ENCODE assay signal across 7 cellular contexts in the genomic region with DNA sequence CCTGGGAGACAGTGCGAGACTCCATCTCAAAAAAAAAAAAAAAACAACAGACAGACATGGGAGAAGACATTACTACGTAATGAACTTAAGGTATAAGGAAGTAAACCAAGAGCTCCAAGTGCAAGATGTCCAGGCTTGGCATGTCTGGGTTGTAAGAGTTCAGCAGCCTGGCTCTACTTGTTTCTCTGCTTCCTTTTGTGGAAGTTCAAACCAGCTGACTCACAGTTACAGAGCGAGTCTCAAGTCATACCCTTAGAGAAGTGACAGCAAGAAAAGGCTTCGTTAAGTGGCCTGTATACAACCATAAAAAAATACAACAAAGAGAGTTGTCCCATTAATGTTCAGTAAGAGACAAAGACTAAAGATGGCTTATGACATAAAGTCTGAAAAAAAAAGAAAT. TPM values are rescaled to one million over a fixed set of nuclear protein-coding genes. Genes with fewer than 3 reads are reported as not detected.
DNase-seq lines count a peak whose midpoint lies in the region; ATAC-seq, FAIRE-seq and TF ChIP-seq lines count a peak whose summit lies in the region.

No MANE protein-coding gene starts in this region.

- H3K4me1 ChIP-seq in KMS-11 (ENCODE audit: low read depth, poor library complexity, severe bottlenecking): peaks cover 28% of the 10 kb centered on the region
- peaks cover 0 to 22% (median 10%) of the 10 kb centered on the region in 12 donors for H3K4me1 ChIP-seq in heart left ventricle
- H3K4me1 ChIP-seq in small intestine (ENCODE audit: control insufficient read depth in 2 of 2, insufficient read depth in 1 of 2, low read depth in 1 of 2, low read length in 1 of 2): no peaks in the 10 kb centered on the region

- H3K4me2 ChIP-seq in KMS-11: peak overlapping the region; percentile 73

- whole genome bisulfite sequencing in heart left ventricle, 4 donors: 73 to 79% (median 77%) methylated on average over 4 of the region's 4 CpGs
- 73 to 91% (median 90%) methylated on average over 4 of the region's 4 CpGs for WGBS in small intestine, 3 donors

- TF ChIP-seq CTCF in KMS-11 (conservative IDR thresholded peaks at IDR 0.05; ENCODE audit: low read depth, low read length) (no peak), WTC11 (IDR thresholded peaks at IDR 0.05) (no peak), heart left ventricle (IDR thresholded peaks at IDR 0.05) (no peak)

- H3K27me3 ChIP-seq in KMS-11 (ENCODE audit: insufficient read depth, low read depth): no peaks in the 10 kb centered on the region
- no peaks in the 10 kb centered on the region for H3K27me3 ChIP-seq in heart left ventricle
- no peaks in the 10 kb centered on the region for H3K27me3 ChIP-seq in small intestine (ENCODE audit: control insufficient read depth in 2 of 2, insufficient read depth in 2 of 2, low read length in 2 of 2)

- no peak for FAIRE-seq in small intestine (lab: Jason Lieb, UNC)

- no peaks in the 10 kb centered on the region for H3K9me3 ChIP-seq in heart left ventricle
- no peaks in the 10 kb centered on the region for H3K9me3 ChIP-seq in small intestine (ENCODE audit: control insufficient read depth, low read depth)

- H3K4me3 ChIP-seq in KMS-11 (IDR thresholded peaks at IDR 0.05; ENCODE audit: insufficient read depth, low read depth, low read length): no peak overlapping the region
- H3K4me3 ChIP-seq in heart left ventricle: peak overlapping the region in 8 of 12 donors; percentile 67 to 97 (median 83)
- H3K4me3 ChIP-seq in small intestine (ENCODE audit: low read depth in 1 of 2, low read length in 2 of 2): no peak overlapping the region

- H3K36me3 Mint-ChIP-seq in WTC11: peaks cover 50% of the 10 kb centered on the region

- TF ChIP-seq POLR2A in heart left ventricle (IDR thresholded peaks at IDR 0.05): no peak

- H3K27ac ChIP-seq in KMS-11 (no peak overlapping the region), heart left ventricle (peak overlapping the region in 10 of 12 donors; percentile 87 to 95 (median 93)), small intestine (ENCODE audit: low read depth in 1 of 2, low read length in 1 of 2) (no peak overlapping the region)

- peaks cover 7% of the 10 kb centered on the region; the same call in 1 of the 2 replicates for H3K79me2 ChIP-seq in KMS-11 (ENCODE audit: insufficient read depth, low read depth)

- ATAC-seq in WTC11: no peak
- ATAC-seq in heart left ventricle: peak in 3 of 4 donors; percentile 13 to 39 (median 14)
- ATAC-seq in HG02840 (IDR thresholded peaks at IDR 0.05; ENCODE audit: low FRiP score, unreplicated experiment): no peak
- no peak for ATAC-seq in GM18868 (IDR thresholded peaks at IDR 0.05; ENCODE audit: unreplicated experiment)
- no peak for ATAC-seq in GM21619 (IDR thresholded peaks at IDR 0.05; ENCODE audit: unreplicated experiment)

- POLR2A ChIA-PET in WTC11 (lab: Charles Lee): no interaction called here

- H3K4me1 Mint-ChIP-seq in WTC11: peaks cover 13% of the 10 kb centered on the region

- peak overlapping the region; percentile 95 for H3K4me3 Mint-ChIP-seq in WTC11

- CTCF ChIA-PET in WTC11 (lab: Charles Lee): no interaction called here

- no peak overlapping the region for H2AFZ ChIP-seq in KMS-11 (ENCODE audit: low read depth)

- no peaks in the 10 kb centered on the region for H3K9me3 Mint-ChIP-seq in WTC11

- H3K9ac ChIP-seq in KMS-11: no peak overlapping the region

- no peak for DNase-seq in WTC11 (ENCODE audit: low spot score)
- DNase-seq in heart left ventricle: no peak
- DNase-seq in small intestine: peak; percentile 28

- H3K36me3 ChIP-seq in KMS-11 (ENCODE audit: insufficient read depth): peaks cover 21% of the 10 kb centered on the region; the same call in 1 of the 2 replicates
- peaks cover 3 to 85% (median 81%) of the 10 kb centered on the region in 9 donors for H3K36me3 ChIP-seq in heart left ventricle
- peaks cover 7 to 21% of the 10 kb centered on the region in 2 donors for H3K36me3 ChIP-seq in small intestine (ENCODE audit: control insufficient read depth in 2 of 2, insufficient read depth in 2 of 2, low read length in 2 of 2)

- intact Hi-C loops in heart left ventricle (cut with DNase I): loop anchor here in 6 of 10 donors (2.0 to 10.0 kb wide), 5 partner anchors 48 to 405 kb away; a partner anchor contains a TSS

- H3K27ac Mint-ChIP-seq in WTC11: no peak overlapping the region

- no peaks in the 10 kb centered on the region for H3K27me3 Mint-ChIP-seq in WTC11 (ENCODE audit: low read depth)

- no peaks in the 10 kb centered on the region for H4K20me1 ChIP-seq in KMS-11 (ENCODE audit: insufficient read depth)

TF ChIP-seq in WTC11, 78 proteins besides CTCF, POLR2A, EP300 and RAD21:
- TF ChIP-seq FOXK1 (CRISPR knock-in tag; IDR thresholded peaks at IDR 0.05) (no peak), ZNF416 (CRISPR knock-in tag; IDR thresholded peaks at IDR 0.05) (no peak), MYBL2 (CRISPR knock-in tag; IDR thresholded peaks at IDR 0.05) (no peak), NR1H2 (CRISPR knock-in tag; IDR thresholded peaks at IDR 0.05) (no peak), EMX1 (CRISPR knock-in tag; IDR thresholded peaks at IDR 0.05) (no peak)
- TF ChIP-seq, protein P1, sequence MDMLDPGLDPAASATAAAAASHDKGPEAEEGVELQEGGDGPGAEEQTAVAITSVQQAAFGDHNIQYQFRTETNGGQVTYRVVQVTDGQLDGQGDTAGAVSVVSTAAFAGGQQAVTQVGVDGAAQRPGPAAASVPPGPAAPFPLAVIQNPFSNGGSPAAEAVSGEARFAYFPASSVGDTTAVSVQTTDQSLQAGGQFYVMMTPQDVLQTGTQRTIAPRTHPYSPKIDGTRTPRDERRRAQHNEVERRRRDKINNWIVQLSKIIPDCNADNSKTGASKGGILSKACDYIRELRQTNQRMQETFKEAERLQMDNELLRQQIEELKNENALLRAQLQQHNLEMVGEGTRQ (CRISPR knock-in tag; IDR thresholded peaks at IDR 0.05): no peak
TF ChIP-seq in WTC11: peak in this region for 0.

RNA-seq across cellular contexts. Expression of a gene that starts 1.3 kb away (rescaled TPM):
- total RNA-seq in WTC11 (2021): 25.1 to 29.3 TPM (median 27.2 TPM) in 3 replicates
- total RNA-seq in heart left ventricle: 10 to 100 TPM; 15.1 to 33.3 (median 20.0) TPM
- 10 to 100 TPM in 1 of 2 donors, 1 to 10 TPM in 1; 8.1 to 20.1 TPM for polyA plus RNA-seq in heart left ventricle
- 10 to 100 TPM in 1 of 3 donors, 1 to 10 TPM in 2; 9.7 to 13.4 (median 9.9) TPM for polyA plus RNA-seq in small intestine

RNA-seq across cellular contexts. Expression of a gene that starts 24.3 kb away (rescaled TPM):
- total RNA-seq in WTC11 (2021) (46.0 to 64.4 TPM (median 59.8 TPM) in 3 replicates), heart left ventricle (10 to 100 TPM; 16.9 to 28.0 (median 22.6) TPM)
- polyA plus RNA-seq in heart left ventricle (10 to 100 TPM; 17.4 to 19.1 TPM), small intestine (10 to 100 TPM in 2 of 3 donors, 1 to 10 TPM in 1; 7.3 to 29.5 (median 15.0) TPM)

RNA-seq across cellular contexts. Expression of a gene that starts 31.5 kb away (rescaled TPM):
- not detected in 3 replicates for total RNA-seq in WTC11 (2021)
- not detected for total RNA-seq in heart left ventricle
- under 1 TPM in 1 of 2 donors, not detected in 1; 0.07 TPM for polyA plus RNA-seq in heart left ventricle
- 1 to 10 TPM in 1 of 3 donors, under 1 TPM in 1, not detected in 1; 0.82 to 1.3 TPM for polyA plus RNA-seq in small intestine

RNA-seq across cellular contexts. Expression of a gene that starts 50.5 kb away (rescaled TPM):
- 6.1 to 8.9 TPM (median 7.5 TPM) in 3 replicates for total RNA-seq in WTC11 (2021)
- 10 to 100 TPM; 10.7 to 26.3 (median 16.0) TPM for total RNA-seq in heart left ventricle
- 10 to 100 TPM in 1 of 2 donors, 1 to 10 TPM in 1; 2.2 to 15.1 TPM for polyA plus RNA-seq in heart left ventricle
- 10 to 100 TPM in 1 of 3 donors, under 1 TPM in 1, not detected in 1; 0.54 to 12.9 TPM for polyA plus RNA-seq in small intestine

RNA-seq across cellular contexts. Expression of a gene that starts 52.9 kb away (rescaled TPM):
- total RNA-seq in WTC11 (2021) (44.6 to 54.4 TPM (median 46.6 TPM) in 3 replicates), heart left ventricle (10 to 100 TPM; 16.2 to 38.0 (median 23.4) TPM)
- polyA plus RNA-seq in heart left ventricle (10 to 100 TPM; 10.9 to 15.8 TPM), small intestine (10 to 100 TPM; 15.3 to 25.7 (median 18.4) TPM)

Comparison
In these comparisons a context has a peak if more than half of its experiments do, and no peak if none do; other contexts are left out.
1. H3K27ac ChIP-seq: peak in heart left ventricle (10 of 12); none in KMS-11 (single experiment) and small intestine (0 of 2).
2. H3K4me3 ChIP-seq: peak in heart left ventricle (8 of 12); none in KMS-11 (single experiment) and small intestine (0 of 2).
3. ATAC-seq: peak in heart left ventricle (3 of 4); none in WTC11 (single experiment), HG02840 (single experiment), GM18868 (single experiment) and GM21619 (single experiment).